In the genomic region with DNA sequence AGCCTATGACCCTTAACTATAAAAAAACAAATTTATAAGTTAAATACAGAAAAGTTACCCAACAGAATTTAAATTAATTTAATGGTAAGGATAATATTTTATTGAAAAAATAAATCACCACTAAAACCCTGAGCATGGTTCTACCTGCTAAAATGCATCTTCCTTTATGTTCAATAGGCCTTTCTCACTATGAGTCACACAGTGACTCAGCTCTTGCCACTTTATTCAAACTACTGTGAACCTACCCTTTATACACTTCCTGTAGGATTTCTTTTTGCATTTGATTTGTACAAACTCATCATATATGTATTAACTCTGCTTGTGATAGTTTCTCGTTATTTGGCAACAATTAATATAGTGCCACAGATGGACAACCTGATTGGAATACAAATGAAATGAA, we compare ENCODE assay signal across 8 cellular contexts. TPM values are rescaled to one million over a fixed set of nuclear protein-coding genes. Genes with fewer than 3 reads are reported as not detected.
A peak's percentile ranks its signal among the peaks of the same experiment; 100 is the strongest.
DNase-seq lines count a peak whose midpoint lies in the region; ATAC-seq and TF ChIP-seq lines count a peak whose summit lies in the region.

No MANE protein-coding gene starts in this region.

- POLR2A ChIA-PET in A673 (lab: Charles Lee; ENCODE audit: low non-redundant PET) = no interaction called here

- in situ Hi-C loops in KBM-7 (cut with MboI; ENCODE audit: low pct_unique_long_range_greater_than_20kb, low sequenced_read_pairs) = no loop called here

- H3K36me3 ChIP-seq in A673 (ENCODE audit: insufficient read depth, low read length, poor library complexity, severe bottlenecking) = no peaks in the 10 kb centered on the region

- no peak overlapping the region for H3K27ac Mint-ChIP-seq in T-helper 2 cell treated with Interferon-gamma antibody and Interleukin-4, amounts not matched to agents 5 μg/mL and 100 μg/mL, for 36 hours
- H3K27ac Mint-ChIP-seq in natural killer cell treated with Interleukin-12 subunit alpha and Interleukin-12 subunit beta and Interleukin-15 and Interleukin-18, amount 100 ng/mL, for 72 hours = peak overlapping the region; percentile 11 to 46

- peak; percentile 64 for DNase-seq in A673 (ENCODE audit: low spot score)
- peak; percentile 2 for DNase-seq in GM19238 (ENCODE audit: insufficient read length, low spot score)
- peak; percentile 13 for DNase-seq in T-helper 2 cell treated with Interferon-gamma antibody and Interleukin-4, amounts not matched to agents 5 μg/mL and 100 μg/mL, for 36 hours (ENCODE audit: low spot score)
- peak; percentile 61 for DNase-seq in natural killer cell treated with Interleukin-12 subunit alpha and Interleukin-12 subunit beta and Interleukin-15 and Interleukin-18, amount 100 ng/mL, for 72 hours (ENCODE audit: low spot score)
- DNase-seq in NCI-H510A treated with DMSO at 0.1 percent for 48 hours (lab: John Stamatoyannopoulos, UW) = no peak
- no peak for DNase-seq in KBM-7
- no peak for DNase-seq in NCI-H345 (lab: John Stamatoyannopoulos, UW)

- ATAC-seq in HG03103 (IDR thresholded peaks at IDR 0.05; ENCODE audit: low read depth, unreplicated experiment) = peak; percentile 98
- peak; percentile 85 to 88 for ATAC-seq in natural killer cell treated with Interleukin-12 subunit alpha and Interleukin-12 subunit beta and Interleukin-15 and Interleukin-18, amount 100 ng/mL, for 72 hours

- H3K27me3 ChIP-seq in A673 (replicated peaks; ENCODE audit: insufficient read depth, low read depth, low read length, poor library complexity) = no peaks in the 10 kb centered on the region

- CTCF ChIA-PET in A673 (lab: Charles Lee) = no interaction called here

- intact Hi-C loops in A673 (cut with micrococcal nuclease; ENCODE audit: unreplicated experiment) = loop anchor here (5.0 kb wide), 1 partner anchor 54 kb away; the partner anchor contains the start of gene COBLL1

- peaks cover 13% of the 10 kb centered on the region for H3K9me3 Mint-ChIP-seq in T-helper 2 cell treated with Interferon-gamma antibody and Interleukin-4, amounts not matched to agents 5 μg/mL and 100 μg/mL, for 36 hours
- no peaks in the 10 kb centered on the region for H3K9me3 Mint-ChIP-seq in natural killer cell treated with Interleukin-12 subunit alpha and Interleukin-12 subunit beta and Interleukin-15 and Interleukin-18, amount 100 ng/mL, for 72 hours

- no peak overlapping the region for H3K4me3 ChIP-seq in A673 (ENCODE audit: low read depth, low read length, poor library complexity, severe bottlenecking)

- BruUV-seq in A673 (replicated peaks; lab: Mats Ljungman, UMichigan) = no TSS peak

- peaks cover 8% of the 10 kb centered on the region for H3K27me3 Mint-ChIP-seq in T-helper 2 cell treated with Interferon-gamma antibody and Interleukin-4, amounts not matched to agents 5 μg/mL and 100 μg/mL, for 36 hours (ENCODE audit: low read depth)
- H3K27me3 Mint-ChIP-seq in natural killer cell treated with Interleukin-12 subunit alpha and Interleukin-12 subunit beta and Interleukin-15 and Interleukin-18, amount 100 ng/mL, for 72 hours = peaks cover 0 to 3% of the 10 kb centered on the region in 2 donors

- no peaks in the 10 kb centered on the region for H3K36me3 Mint-ChIP-seq in T-helper 2 cell treated with Interferon-gamma antibody and Interleukin-4, amounts not matched to agents 5 μg/mL and 100 μg/mL, for 36 hours (ENCODE audit: low read depth)
- no peaks in the 10 kb centered on the region for H3K36me3 Mint-ChIP-seq in natural killer cell treated with Interleukin-12 subunit alpha and Interleukin-12 subunit beta and Interleukin-15 and Interleukin-18, amount 100 ng/mL, for 72 hours

- H3K9me3 ChIP-seq in A673 (ENCODE audit: low read depth, low read length, poor library complexity, severe bottlenecking) = no peaks in the 10 kb centered on the region

- no peak overlapping the region for H3K4me3 Mint-ChIP-seq in T-helper 2 cell treated with Interferon-gamma antibody and Interleukin-4, amounts not matched to agents 5 μg/mL and 100 μg/mL, for 36 hours
- no peak overlapping the region for H3K4me3 Mint-ChIP-seq in natural killer cell treated with Interleukin-12 subunit alpha and Interleukin-12 subunit beta and Interleukin-15 and Interleukin-18, amount 100 ng/mL, for 72 hours

- no peak for TF ChIP-seq CTCF in A673 (conservative IDR thresholded peaks at IDR 0.05; ENCODE audit: low read depth, low read length)

- peaks cover 9% of the 10 kb centered on the region for H3K4me1 Mint-ChIP-seq in T-helper 2 cell treated with Interferon-gamma antibody and Interleukin-4, amounts not matched to agents 5 μg/mL and 100 μg/mL, for 36 hours (ENCODE audit: low read depth)
- H3K4me1 Mint-ChIP-seq in natural killer cell treated with Interleukin-12 subunit alpha and Interleukin-12 subunit beta and Interleukin-15 and Interleukin-18, amount 100 ng/mL, for 72 hours (ENCODE audit: low read depth in 2 of 2) = peaks cover 8 to 12% of the 10 kb centered on the region in 2 donors

- H3K27ac ChIP-seq in A673 (ENCODE audit: low read depth, low read length, poor library complexity, severe bottlenecking) = no peak overlapping the region

- H3K4me1 ChIP-seq in A673 (ENCODE audit: insufficient read depth, low read length, poor library complexity, severe bottlenecking) = peaks cover 24% of the 10 kb centered on the region

RNA-seq across cellular contexts. Expression of gene COBLL1, which starts 55.0 kb away (rescaled TPM):
- total RNA-seq in A673 (2021) = 4.2 and 6.6 TPM in 2 replicates
- total RNA-seq in natural killer cell treated with Interleukin-12 subunit alpha and Interleukin-12 subunit beta and Interleukin-15 and Interleukin-18, amount 100 ng/mL, for 72 hours = 1 to 10 TPM in 1 of 2 donors, under 1 TPM in 1; 0.19 to 3.1 TPM

RNA-seq across cellular contexts. Expression of gene SLC38A11, which starts 58.7 kb away (rescaled TPM):
- total RNA-seq in A673 (2021) = not detected in 2 replicates
- not detected for total RNA-seq in natural killer cell treated with Interleukin-12 subunit alpha and Interleukin-12 subunit beta and Interleukin-15 and Interleukin-18, amount 100 ng/mL, for 72 hours

Comparison
In these comparisons a context has a peak if more than half of its experiments do, and no peak if none do; other contexts are left out.
1. DNase-seq: peak in A673 (single experiment), GM19238 (single experiment), T-helper 2 cell treated with Interferon-gamma antibody and Interleukin-4, amounts not matched to agents 5 μg/mL and 100 μg/mL, for 36 hours (single experiment) and natural killer cell treated with Interleukin-12 subunit alpha and Interleukin-12 subunit beta and Interleukin-15 and Interleukin-18, amount 100 ng/mL, for 72 hours (single experiment); none in NCI-H510A treated with DMSO at 0.1 percent for 48 hours (single experiment), KBM-7 (single experiment) and NCI-H345 (single experiment).